1 cellular context compared by ENCODE assay signal in the genomic region with DNA sequence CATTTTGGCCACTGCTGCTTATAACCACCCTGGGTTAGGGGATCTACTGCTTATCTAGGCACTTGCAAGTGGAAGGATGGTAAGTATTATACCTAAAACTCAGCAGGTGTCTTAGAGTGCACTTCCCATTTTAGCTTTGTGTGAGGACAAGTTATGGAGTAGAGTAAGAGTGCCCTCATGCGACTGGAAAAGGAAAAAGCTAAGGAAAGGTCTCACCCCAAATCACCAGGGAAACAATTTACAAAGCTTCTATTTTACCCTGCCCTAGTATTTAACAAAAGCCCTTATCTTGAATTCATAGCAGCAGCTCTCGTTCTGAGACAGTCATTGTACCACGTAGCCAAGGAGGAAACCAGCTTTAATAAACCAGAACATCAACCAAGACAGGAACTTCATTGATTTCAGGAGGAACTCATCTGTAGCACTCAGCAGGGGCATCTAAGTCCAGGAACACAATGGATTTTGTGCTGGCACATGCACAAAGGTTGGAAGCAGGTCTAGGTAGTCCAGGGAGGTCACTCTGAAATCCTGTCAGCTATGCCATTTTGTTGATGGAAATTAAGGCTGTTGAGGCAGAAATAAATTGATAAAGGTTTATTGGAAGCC.
TF ChIP-seq lines count a peak whose summit lies in the region.

No MANE protein-coding gene starts in this region.

TF ChIP-seq in IMR-90, 13 proteins besides CTCF, POLR2A, EP300 and RAD21:
- no peak for TF ChIP-seq MAZ (IDR thresholded peaks at IDR 0.05; ENCODE audit: borderline replicate concordance, low read depth, low read length)
- no peak for TF ChIP-seq CHD1 (IDR thresholded peaks at IDR 0.05; ENCODE audit: low read depth, low read length)
- peak; percentile 79 for TF ChIP-seq SMC3 (IDR thresholded peaks at IDR 0.05; ENCODE audit: low read depth, low read length)
- no peak for TF ChIP-seq CEBPB (IDR thresholded peaks at IDR 0.05; ENCODE audit: low read depth, low read length)
- no peak for TF ChIP-seq MAFK (IDR thresholded peaks at IDR 0.05; ENCODE audit: low read depth, low read length)
- TF ChIP-seq, protein P1, sequence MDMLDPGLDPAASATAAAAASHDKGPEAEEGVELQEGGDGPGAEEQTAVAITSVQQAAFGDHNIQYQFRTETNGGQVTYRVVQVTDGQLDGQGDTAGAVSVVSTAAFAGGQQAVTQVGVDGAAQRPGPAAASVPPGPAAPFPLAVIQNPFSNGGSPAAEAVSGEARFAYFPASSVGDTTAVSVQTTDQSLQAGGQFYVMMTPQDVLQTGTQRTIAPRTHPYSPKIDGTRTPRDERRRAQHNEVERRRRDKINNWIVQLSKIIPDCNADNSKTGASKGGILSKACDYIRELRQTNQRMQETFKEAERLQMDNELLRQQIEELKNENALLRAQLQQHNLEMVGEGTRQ (IDR thresholded peaks at IDR 0.05; ENCODE audit: low read depth, low read length), result no peak
